In genomic region chr11:108853864-108854263, GRCh38 we compare ENCODE assay signal across 10 cellular contexts.
DNase-seq lines count a peak whose midpoint lies in the region; ATAC-seq, FAIRE-seq and TF ChIP-seq lines count a peak whose summit lies in the region.
"Had no signal": no experiment of that assay in that cellular context is flagged by ENCODE, and none has a peak within 500 bp of the region (broad histone marks: within the 10 kb centered on the region; RNA-seq: fewer than 3 reads in every experiment).

No MANE protein-coding gene starts in this region.

- H3K27ac ChIP-seq in lung (ENCODE audit: low read depth in 1 of 2, low read length in 1 of 2) = peak overlapping the region; percentile 6 to 56
- H3K27ac ChIP-seq in upper lobe of left lung = peak overlapping the region in 2 of 4 donors; percentile 6 to 44
- H3K27ac ChIP-seq: A549, neutrophil had no signal

- H3K4me3 Mint-ChIP-seq in activated CD4-positive, alpha-beta T cell treated with anti-CD3 and anti-CD28 coated beads, Interleukin-2, amount 10 ng/mL, durations not matched to agents 24 days and 14 days = peak overlapping the region; percentile 85
- peak overlapping the region; percentile 79 for H3K4me3 Mint-ChIP-seq in activated naive CD8-positive, alpha-beta T cell treated with anti-CD3 and anti-CD28 coated beads, Interleukin-2, amount 10 ng/mL, durations not matched to agents 7 days and 5 days

- no peak overlapping the region for H3K4me3 ChIP-seq in lung
- peak overlapping the region in 1 of 4 donors; percentile 15 for H3K4me3 ChIP-seq in upper lobe of left lung
- H3K4me3 ChIP-seq: A549 had no signal

- H3K9me3 ChIP-seq in lung (ENCODE audit: control insufficient read depth in 2 of 2, insufficient read depth in 1 of 2, low read length in 1 of 2) = no peaks in the 10 kb centered on the region
- no peaks in the 10 kb centered on the region for H3K9me3 ChIP-seq in upper lobe of left lung
- H3K9me3 ChIP-seq: A549, neutrophil had no signal

- peaks cover 2 to 12% of the 10 kb centered on the region in 2 donors for H3K4me1 ChIP-seq in lung (ENCODE audit: control insufficient read depth in 2 of 2, insufficient read depth in 2 of 2, low read length in 2 of 2)
- peaks cover 0 to 9% (median 7%) of the 10 kb centered on the region in 4 donors for H3K4me1 ChIP-seq in upper lobe of left lung

- no peak for TF ChIP-seq CTCF in lung (IDR thresholded peaks at IDR 0.05; ENCODE audit: control extremely low read depth, extremely low read depth)
- TF ChIP-seq CTCF in upper lobe of left lung (IDR thresholded peaks at IDR 0.05) = no peak

- intact Hi-C loops in activated CD4-positive, alpha-beta T cell treated with anti-CD3 and anti-CD28 coated beads, Interleukin-2, amount 10 ng/mL, durations not matched to agents 24 days and 14 days (cut with micrococcal nuclease) = no loop called here

- H3K4me1 Mint-ChIP-seq in activated CD4-positive, alpha-beta T cell treated with anti-CD3 and anti-CD28 coated beads, Interleukin-2, amount 10 ng/mL, durations not matched to agents 24 days and 14 days = peaks cover 28% of the 10 kb centered on the region
- H3K4me1 Mint-ChIP-seq in activated naive CD8-positive, alpha-beta T cell treated with anti-CD3 and anti-CD28 coated beads, Interleukin-2, amount 10 ng/mL, durations not matched to agents 7 days and 5 days = peaks cover 21% of the 10 kb centered on the region

- H3K36me3 Mint-ChIP-seq in activated CD4-positive, alpha-beta T cell treated with anti-CD3 and anti-CD28 coated beads, Interleukin-2, amount 10 ng/mL, durations not matched to agents 24 days and 14 days (ENCODE audit: low read depth) = peaks cover 7% of the 10 kb centered on the region
- H3K36me3 Mint-ChIP-seq in activated naive CD8-positive, alpha-beta T cell treated with anti-CD3 and anti-CD28 coated beads, Interleukin-2, amount 10 ng/mL, durations not matched to agents 7 days and 5 days = peaks cover 7% of the 10 kb centered on the region

- POLR2A ChIA-PET in activated naive CD8-positive, alpha-beta T cell treated with anti-CD3 and anti-CD28 coated beads, Interleukin-2, amount 10 ng/mL, durations not matched to agents 7 days and 5 days (lab: Charles Lee) = interaction anchor here (0.9 to 1.4 kb wide), 3 partner anchors 10 to 189 kb away, joined by 3 to 6 read pairs (median 4); partner anchors contain the start of gene DDX10

- no peak for FAIRE-seq in H54 (lab: Jason Lieb, UNC)
- FAIRE-seq: A549 had no signal

- ATAC-seq in HG03064 (IDR thresholded peaks at IDR 0.05; ENCODE audit: low read depth, unreplicated experiment) (peak; percentile 54), lung (ENCODE audit: insufficient read depth, low FRiP score) (no peak), upper lobe of left lung (ENCODE audit: low FRiP score in 2 of 2) (no peak)
- peak; percentile 69 for ATAC-seq in activated naive CD8-positive, alpha-beta T cell treated with anti-CD3 and anti-CD28 coated beads, Interleukin-2, amount 10 ng/mL, durations not matched to agents 7 days and 5 days (ENCODE audit: low read depth)
- ATAC-seq: A549 had no signal

- peak overlapping the region; percentile 83 for H3K27ac Mint-ChIP-seq in activated CD4-positive, alpha-beta T cell treated with anti-CD3 and anti-CD28 coated beads, Interleukin-2, amount 10 ng/mL, durations not matched to agents 24 days and 14 days
- peak overlapping the region; percentile 91 for H3K27ac Mint-ChIP-seq in activated naive CD8-positive, alpha-beta T cell treated with anti-CD3 and anti-CD28 coated beads, Interleukin-2, amount 10 ng/mL, durations not matched to agents 7 days and 5 days

- WGBS in lung, 2 donors = 44 to 58% methylated on average over 1 of the region's 1 CpG
- WGBS in upper lobe of left lung, 2 donors = 33% methylated on average over 1 of the region's 1 CpG

- H3K27me3 ChIP-seq in lung (ENCODE audit: control insufficient read depth, insufficient read depth) = no peaks in the 10 kb centered on the region
- no peaks in the 10 kb centered on the region for H3K27me3 ChIP-seq in upper lobe of left lung
- H3K27me3 ChIP-seq: neutrophil had no signal

- TF ChIP-seq EP300 in upper lobe of left lung (IDR thresholded peaks at IDR 0.05) = no peak

- no peak for TF ChIP-seq POLR2A in upper lobe of left lung (IDR thresholded peaks at IDR 0.05)
- TF ChIP-seq POLR2A in H54 (IDR thresholded peaks at IDR 0.05; ENCODE audit: low read depth, low read length) = no peak

- H3K36me3 ChIP-seq in lung (ENCODE audit: control insufficient read depth in 2 of 2, insufficient read depth in 2 of 2, low read length in 2 of 2) (peaks cover 0 to 2% of the 10 kb centered on the region in 2 donors), upper lobe of left lung (no peaks in the 10 kb centered on the region)
- H3K36me3 ChIP-seq: neutrophil had no signal

- H3K9me3 Mint-ChIP-seq in activated CD4-positive, alpha-beta T cell treated with anti-CD3 and anti-CD28 coated beads, Interleukin-2, amount 10 ng/mL, durations not matched to agents 24 days and 14 days = no peaks in the 10 kb centered on the region
- H3K9me3 Mint-ChIP-seq in activated naive CD8-positive, alpha-beta T cell treated with anti-CD3 and anti-CD28 coated beads, Interleukin-2, amount 10 ng/mL, durations not matched to agents 7 days and 5 days = no peaks in the 10 kb centered on the region

- peak; percentile 71 for DNase-seq in activated CD4-positive, alpha-beta T cell treated with anti-CD3 and anti-CD28 coated beads, Interleukin-2, amount 10 ng/mL, durations not matched to agents 24 days and 14 days
- DNase-seq in activated CD4-positive, alpha-beta T cell treated with anti-CD3 and anti-CD28 coated beads, Interleukin-2, amount 50 U/mL, for 48 hours = no peak
- no peak for DNase-seq in activated naive CD8-positive, alpha-beta T cell treated with anti-CD3 and anti-CD28 coated beads, Interleukin-2, amount 10 ng/mL, durations not matched to agents 7 days and 5 days
- no peak for DNase-seq in lung (ENCODE audit: low spot score)
- DNase-seq in stimulated activated CD4-positive, alpha-beta T cell treated with anti-CD3 and anti-CD28 coated beads, Interleukin-4, amount 100 ng/mL, for 4 hours = no peak
- no peak for DNase-seq in upper lobe of left lung
- no peak for DNase-seq in H54 (ENCODE audit: insufficient read length, low spot score)

- no peaks in the 10 kb centered on the region for H3K27me3 Mint-ChIP-seq in activated CD4-positive, alpha-beta T cell treated with anti-CD3 and anti-CD28 coated beads, Interleukin-2, amount 10 ng/mL, durations not matched to agents 24 days and 14 days
- no peaks in the 10 kb centered on the region for H3K27me3 Mint-ChIP-seq in activated naive CD8-positive, alpha-beta T cell treated with anti-CD3 and anti-CD28 coated beads, Interleukin-2, amount 10 ng/mL, durations not matched to agents 7 days and 5 days

Comparison
In these comparisons a context has a peak if more than half of its experiments do, and no peak if none do; other contexts are left out.
1. ATAC-seq: peak in HG03064 (single experiment) and activated naive CD8-positive, alpha-beta T cell treated with anti-CD3 and anti-CD28 coated beads, Interleukin-2, amount 10 ng/mL, durations not matched to agents 7 days and 5 days (single experiment); none in lung (single experiment) and upper lobe of left lung (0 of 2).